ENCODE assay signal across 9 cellular contexts in the genomic region with DNA sequence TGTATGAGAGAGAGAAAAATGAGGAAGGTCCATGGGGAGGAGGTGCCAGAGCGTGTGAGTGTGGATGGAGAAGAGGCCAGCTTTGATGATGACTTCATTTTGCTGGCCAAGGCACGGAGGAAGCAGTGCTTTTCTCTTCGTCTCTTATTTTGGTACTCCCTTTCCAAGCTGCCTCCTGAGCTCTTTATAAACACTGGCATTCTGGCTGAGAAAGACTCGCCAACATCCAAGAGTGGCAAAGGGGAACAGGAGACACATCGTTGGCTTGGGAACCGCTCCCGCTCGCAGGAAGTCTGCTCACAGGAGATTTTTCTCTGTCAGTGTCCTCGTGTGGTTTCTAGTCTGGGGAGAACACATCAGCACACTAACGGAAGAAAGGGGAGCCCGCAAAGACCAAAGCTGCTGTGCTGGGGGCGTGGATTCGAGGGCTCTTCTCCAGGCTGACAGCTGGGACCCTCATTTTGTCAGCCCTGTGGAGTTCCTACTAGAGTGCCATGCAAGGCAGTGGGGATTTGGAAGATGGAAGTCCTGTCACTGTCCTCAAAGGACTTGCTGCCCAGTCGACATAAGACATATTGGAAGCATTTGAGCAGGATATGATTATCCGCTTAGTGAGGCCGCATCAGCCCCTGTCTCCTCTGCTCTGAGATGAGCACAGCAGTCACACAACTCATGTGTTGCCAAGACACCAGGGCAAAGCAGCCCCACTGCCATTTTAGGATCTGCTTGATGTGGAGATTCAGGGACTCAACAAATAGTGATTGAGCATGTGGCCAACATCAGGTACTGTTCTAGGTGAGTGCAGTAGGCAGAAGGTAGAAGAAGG. TPM values are rescaled to one million over a fixed set of nuclear protein-coding genes. Genes with fewer than 3 reads are reported as not detected.
DNase-seq lines count a peak whose midpoint lies in the region; ATAC-seq and TF ChIP-seq lines count a peak whose summit lies in the region.
"Had no signal": no experiment of that assay in that cellular context is flagged by ENCODE, and none has a peak within 500 bp of the region (broad histone marks: within the 10 kb centered on the region; RNA-seq: fewer than 3 reads in every experiment).

No MANE protein-coding gene starts in this region.

- peaks cover 23% of the 10 kb centered on the region for H3K4me1 Mint-ChIP-seq in activated T-cell treated with anti-CD3 and anti-CD28 coated beads, Interleukin-2, amount 50 U/mL, for 24 hours (ENCODE audit: low read depth)

- H3K27ac ChIP-seq in angular gyrus (ENCODE audit: low read depth, low read length) (peak overlapping the region; percentile 85), lower lobe of right lung (peak overlapping the region; percentile 53), upper lobe of left lung (peak overlapping the region; percentile 1 to 74 (median 64))

- 54 to 63% methylated on average over 11 to 16 of the region's 16 CpGs for WGBS in upper lobe of left lung, 2 donors

- ATAC-seq in lower lobe of right lung (peak in 1 of 2 donors; percentile 41), upper lobe of left lung (ENCODE audit: low FRiP score in 2 of 2) (peak in 1 of 2 donors; percentile 47), HG02588 (IDR thresholded peaks at IDR 0.05; ENCODE audit: unreplicated experiment) (no peak)

- no peak for TF ChIP-seq CTCF in lower lobe of right lung (IDR thresholded peaks at IDR 0.05)
- TF ChIP-seq CTCF in upper lobe of left lung (IDR thresholded peaks at IDR 0.05): no peak

- H3K4me3 ChIP-seq in lower lobe of right lung: no peak overlapping the region
- H3K4me3 ChIP-seq in upper lobe of left lung: no peak overlapping the region
- no peak overlapping the region for H3K4me3 ChIP-seq in HAP-1

- H3K36me3 Mint-ChIP-seq in activated T-cell treated with anti-CD3 and anti-CD28 coated beads, Interleukin-2, amount 50 U/mL, for 24 hours (ENCODE audit: low read depth): no peaks in the 10 kb centered on the region

- H3K36me3 ChIP-seq in lower lobe of right lung (no peaks in the 10 kb centered on the region), upper lobe of left lung (peaks cover 0 to 4% (median 0%) of the 10 kb centered on the region in 4 donors), HAP-1 (replicated peaks) (no peaks in the 10 kb centered on the region)

- H3K27me3 Mint-ChIP-seq in activated T-cell treated with anti-CD3 and anti-CD28 coated beads, Interleukin-2, amount 50 U/mL, for 24 hours: no peaks in the 10 kb centered on the region

- H3K9me3 ChIP-seq in lower lobe of right lung (no peaks in the 10 kb centered on the region), upper lobe of left lung (no peaks in the 10 kb centered on the region), HAP-1 (no peaks in the 10 kb centered on the region)

- intact Hi-C loops in lower lobe of right lung (cut with DNase I): no loop called here

- H3K27me3 ChIP-seq in lower lobe of right lung (ENCODE audit: low read depth): no peaks in the 10 kb centered on the region
- H3K27me3 ChIP-seq in upper lobe of left lung: no peaks in the 10 kb centered on the region
- no peaks in the 10 kb centered on the region for H3K27me3 ChIP-seq in HAP-1 (ENCODE audit: low read depth)

- H3K27ac Mint-ChIP-seq in activated T-cell treated with anti-CD3 and anti-CD28 coated beads, Interleukin-2, amount 50 U/mL, for 24 hours: peak overlapping the region; percentile 6

- no peak overlapping the region for H3K4me3 Mint-ChIP-seq in activated T-cell treated with anti-CD3 and anti-CD28 coated beads, Interleukin-2, amount 50 U/mL, for 24 hours

- no peak for TF ChIP-seq EP300 in upper lobe of left lung (IDR thresholded peaks at IDR 0.05)

- TF ChIP-seq POLR2A in upper lobe of left lung (IDR thresholded peaks at IDR 0.05): no peak

- H3K9me3 Mint-ChIP-seq in activated T-cell treated with anti-CD3 and anti-CD28 coated beads, Interleukin-2, amount 50 U/mL, for 24 hours: no peaks in the 10 kb centered on the region

- peaks cover 43% of the 10 kb centered on the region for H3K4me1 ChIP-seq in lower lobe of right lung
- peaks cover 30 to 48% (median 40%) of the 10 kb centered on the region in 4 donors for H3K4me1 ChIP-seq in upper lobe of left lung
- no peaks in the 10 kb centered on the region for H3K4me1 ChIP-seq in HAP-1

- no peak for DNase-seq in activated T-cell treated with anti-CD3 and anti-CD28 coated beads, Interleukin-2, amount 50 U/mL, for 24 hours
- DNase-seq in activated T-cell treated with anti-CD3 and anti-CD28 coated beads for 4 hours: no peak
- DNase-seq in lower lobe of right lung: no peak
- DNase-seq in upper lobe of left lung: no peak
- no peak for DNase-seq in HAP-1 (ENCODE audit: low spot score in 2 of 2)
- no peak for DNase-seq in activated CD4-positive, CD25-positive, alpha-beta regulatory T cell (lab: John Stamatoyannopoulos, UW)

- in situ Hi-C loops in HAP-1 (cut with MboI; ENCODE audit: low sequenced_read_pairs): no loop called here

RNA-seq across cellular contexts. Expression of gene SEMA4B, which starts 8.0 kb away (rescaled TPM):
- total RNA-seq in lower lobe of right lung: 48.1 TPM
- 10 to 100 TPM; 47.6 to 81.3 (median 55.9) TPM for total RNA-seq in upper lobe of left lung

RNA-seq across cellular contexts. Expression of gene CIB1, which starts 40.6 kb away (rescaled TPM):
- 80.8 TPM for total RNA-seq in lower lobe of right lung
- 10 to 100 TPM; 40.9 to 89.6 (median 75.5) TPM for total RNA-seq in upper lobe of left lung

RNA-seq across cellular contexts. Expression of gene GDPGP1, which starts 40.8 kb away (rescaled TPM):
- total RNA-seq in lower lobe of right lung: 13.1 TPM
- total RNA-seq in upper lobe of left lung: 10 to 100 TPM in 3 of 6 donors, 1 to 10 TPM in 3; 7.2 to 27.2 (median 10.3) TPM

RNA-seq across cellular contexts. Expression of gene TTLL13, which starts 56.2 kb away (rescaled TPM):
- total RNA-seq in lower lobe of right lung (not detected), upper lobe of left lung (under 1 TPM in 3 of 6 donors, not detected in 3; 0.39 to 0.89 (median 0.49) TPM)
- total RNA-seq: endothelial cell of umbilical vein had no signal
